25 cellular contexts compared by ENCODE assay signal in the genomic region with DNA sequence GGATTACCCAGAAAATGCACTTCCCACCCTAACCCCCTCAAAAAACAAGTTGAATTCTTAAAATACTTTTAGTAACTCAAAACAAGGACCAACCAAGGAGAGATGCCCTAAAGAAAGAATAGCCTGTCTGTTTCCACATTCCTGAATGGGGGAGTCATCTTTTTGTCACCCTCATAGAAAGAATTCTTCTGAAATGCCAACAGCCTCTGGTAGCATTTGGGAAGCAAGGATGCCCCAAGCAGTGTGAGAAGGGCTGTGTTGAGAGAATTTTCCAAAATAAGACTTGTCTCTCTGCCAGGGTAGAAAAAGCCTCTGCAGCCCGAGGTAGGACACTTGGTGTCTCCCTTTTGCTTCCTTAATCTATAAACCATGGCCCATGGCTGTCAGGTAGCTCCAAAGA.
DNase-seq lines count a peak whose midpoint lies in the region; FAIRE-seq and TF ChIP-seq lines count a peak whose summit lies in the region.
"Had no signal": no experiment of that assay in that cellular context is flagged by ENCODE, and none has a peak within 500 bp of the region (broad histone marks: within the 10 kb centered on the region; RNA-seq: fewer than 3 reads in every experiment).

No MANE protein-coding gene starts in this region.

- H3K9ac ChIP-seq in mammary epithelial cell (ENCODE audit: insufficient read depth, low read length) = no peak overlapping the region

- dilution Hi-C loops in mammary epithelial cell (cut with HindIII; ENCODE audit: low sequenced_read_pairs) = no loop called here

- intact Hi-C loops in mammary epithelial cell (cut with micrococcal nuclease) (no loop called here), breast epithelium (cut with DNase I; ENCODE audit: low total_unique reads) (no loop called here), tibial artery (cut with DNase I; ENCODE audit: low total_unique reads) (no loop called here)

- TF ChIP-seq POLR2A in breast epithelium (IDR thresholded peaks at IDR 0.05) = no peak

- H3K27ac ChIP-seq in mammary epithelial cell (ENCODE audit: insufficient read depth, low read depth, low read length) = no peak overlapping the region
- H3K27ac ChIP-seq in breast epithelium = no peak overlapping the region
- H3K27ac ChIP-seq in tibial artery = no peak overlapping the region
- H3K27ac ChIP-seq: 22Rv1, neutrophil, testis had no signal

- H3K9me3 ChIP-seq in mammary epithelial cell (replicated peaks; ENCODE audit: insufficient read depth, low read length) (peaks cover 4% of the 10 kb centered on the region), breast epithelium (no peaks in the 10 kb centered on the region), tibial artery (no peaks in the 10 kb centered on the region)
- H3K9me3 ChIP-seq: neutrophil, testis had no signal

- no peaks in the 10 kb centered on the region for H4K20me1 ChIP-seq in mammary epithelial cell (ENCODE audit: insufficient read depth, low read length)

- H3K36me3 ChIP-seq in mammary epithelial cell (ENCODE audit: insufficient read depth, low read length) (no peaks in the 10 kb centered on the region), breast epithelium (no peaks in the 10 kb centered on the region), tibial artery (no peaks in the 10 kb centered on the region)
- H3K36me3 ChIP-seq: neutrophil had no signal

- WGBS in mammary epithelial cell (ENCODE audit: low coverage, missing lambda C conversion rate) = 0% methylated on average over 1 of the region's 1 CpG

- H3K27me3 ChIP-seq in mammary epithelial cell (ENCODE audit: insufficient read depth, low read length) (no peaks in the 10 kb centered on the region), breast epithelium (no peaks in the 10 kb centered on the region), tibial artery (no peaks in the 10 kb centered on the region)
- H3K27me3 ChIP-seq: neutrophil, testis had no signal

- CTCF ChIA-PET in mammary epithelial cell (lab: Charles Lee; ENCODE audit: low non-redundant PET) = no interaction called here

- H3K4me3 ChIP-seq in mammary epithelial cell (replicated peaks in 1 of 3; ENCODE audit: insufficient read depth in 1 of 3, low read depth in 2 of 3, low read length in 3 of 3) = no peak overlapping the region
- no peak overlapping the region for H3K4me3 ChIP-seq in breast epithelium
- H3K4me3 ChIP-seq in tibial artery = no peak overlapping the region
- H3K4me3 ChIP-seq: testis had no signal

- no TSS peak for BruUV-seq in mammary epithelial cell (replicated peaks; lab: Mats Ljungman, UMichigan)

- no peak for TF ChIP-seq CTCF in mammary epithelial cell (conservative IDR thresholded peaks at IDR 0.05 in 1 of 2, IDR thresholded peaks at IDR 0.05 in 1 of 2; ENCODE audit: extremely low read depth in 1 of 2, insufficient read depth in 1 of 2, low read depth in 1 of 2, low read length in 2 of 2)
- no peak for TF ChIP-seq CTCF in breast epithelium (IDR thresholded peaks at IDR 0.05)
- no peak for TF ChIP-seq CTCF in tibial artery (IDR thresholded peaks at IDR 0.05)

- H3K4me1 ChIP-seq in mammary epithelial cell (ENCODE audit: insufficient read depth, low read length) = no peaks in the 10 kb centered on the region
- no peaks in the 10 kb centered on the region for H3K4me1 ChIP-seq in breast epithelium
- H3K4me1 ChIP-seq in tibial artery = no peaks in the 10 kb centered on the region
- H3K4me1 ChIP-seq: testis had no signal

- no peak for FAIRE-seq in frontal cortex (lab: Jason Lieb, UNC)
- FAIRE-seq: endothelial cell of umbilical vein, small intestine had no signal

- no peak overlapping the region for H3K4me2 ChIP-seq in mammary epithelial cell (ENCODE audit: insufficient read depth, low read depth, low read length)

- H3K79me2 ChIP-seq in mammary epithelial cell (ENCODE audit: insufficient read depth, low read length) = no peaks in the 10 kb centered on the region

- in situ Hi-C loops in mammary epithelial cell (cut with MboI; ENCODE audit: low sequenced_read_pairs in 2 of 2) (no loop called here), SK-MEL-5 (cut with HindIII; ENCODE audit: low pct_unique_long_range_greater_than_20kb, low sequenced_read_pairs) (no loop called here)

- H2AFZ ChIP-seq in mammary epithelial cell (ENCODE audit: low read depth, low read length) = no peak overlapping the region

- DNase-seq in mammary epithelial cell = peak; percentile 0
- no peak for DNase-seq in breast epithelium (ENCODE audit: low spot score in 2 of 2)
- DNase-seq in SK-MEL-5 (ENCODE audit: low read depth, low spot score) = peak; percentile 1
- peak; percentile 24 for DNase-seq in kidney tubule cell (ENCODE audit: low spot score)
- no peak for DNase-seq in GM03348 (ENCODE audit: low spot score)
- DNase-seq in NCI-H1092 treated with DMSO at 0.1 percent for 48 hours (lab: John Stamatoyannopoulos, UW) = no peak
- no peak for DNase-seq in tibial artery
- no peak for DNase-seq in frontal cortex (ENCODE audit: low spot score in 2 of 2)
- DNase-seq: activated CD4-positive, CD25-positive, alpha-beta regulatory T cell treated with anti-CD3 and anti-CD28 coated beads, Interleukin-2, amount 50 U/mL, for 72 hours; activated CD8-positive, alpha-beta memory T cell treated with anti-CD3 and anti-CD28 coated beads for 24 hours; activated naive CD4-positive, alpha-beta T cell treated with anti-CD3 and anti-CD28 coated beads for 36 hours; activated T-cell treated with anti-CD3 and anti-CD28 coated beads, Interleukin-2, amount 50 U/mL, for 24 hours; amygdala; dermis blood vessel endothelial cell; DMS79 treated with DMSO at 0.1 percent for 48 hours; NCI-H1417; NCI-H2107; RPMI8226; small intestine; stimulated activated naive B cell treated with anti-CD40 and anti-IgM and Interleukin-4, amounts not matched to agents 10 μg/mL and 1 μg/mL and 100 μg/mL, for 72 hours; T1000; testis had no signal

Comparison
In these comparisons a context has a peak if more than half of its experiments do, and no peak if none do; other contexts are left out.
1. DNase-seq: peak in mammary epithelial cell (single experiment), SK-MEL-5 (single experiment) and kidney tubule cell (single experiment); none in breast epithelium (0 of 2), GM03348 (single experiment), NCI-H1092 treated with DMSO at 0.1 percent for 48 hours (single experiment), tibial artery (0 of 2) and frontal cortex (0 of 2).